In the genomic region with DNA sequence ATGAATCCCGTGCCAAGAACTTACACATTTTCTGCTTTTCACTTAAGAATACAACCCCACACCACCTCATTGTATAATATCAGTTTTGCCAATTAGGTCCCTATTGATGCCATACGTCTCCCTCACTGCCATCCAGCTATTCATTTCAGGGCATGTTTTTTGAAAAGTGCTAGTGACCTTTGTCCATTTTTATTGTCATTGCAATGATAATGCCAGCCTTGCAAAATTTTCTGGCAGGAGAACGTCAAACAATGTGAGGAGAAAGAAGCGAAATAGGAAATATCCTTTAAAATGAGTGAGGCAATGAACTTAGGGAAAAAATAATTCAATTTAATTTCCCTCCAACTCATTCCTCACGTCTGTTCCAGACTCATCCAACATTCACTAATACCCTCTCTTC, we compare ENCODE assay signal across 19 cellular contexts.
"Had no signal": no experiment of that assay in that cellular context is flagged by ENCODE, and none has a peak within 500 bp of the region (broad histone marks: within the 10 kb centered on the region; RNA-seq: fewer than 3 reads in every experiment).

No MANE protein-coding gene starts in this region.

- H3K27me3 ChIP-seq: esophagus muscularis mucosa, gastrocnemius medialis, heart right ventricle, stomach had no signal

- H3K36me3 Mint-ChIP-seq: type B pancreatic cell had no signal

- H3K4me3 ChIP-seq: esophagus muscularis mucosa, gastrocnemius medialis, heart right ventricle, left ventricle myocardium inferior, lung, psoas muscle, stomach had no signal

- FAIRE-seq: urothelium cell line had no signal

- H3K27ac Mint-ChIP-seq: effector memory CD8-positive, alpha-beta T cell; nephron progenitor cell; type B pancreatic cell had no signal

- H3K36me3 ChIP-seq: gastrocnemius medialis, stomach had no signal

- H3K27me3 Mint-ChIP-seq: effector memory CD8-positive, alpha-beta T cell; type B pancreatic cell had no signal

- ATAC-seq: effector memory CD8-positive, alpha-beta T cell; gastrocnemius medialis; heart right ventricle; psoas muscle; sciatic nerve had no signal

- H3K27ac ChIP-seq: epithelial cell of prostate, esophagus muscularis mucosa, gastrocnemius medialis, left ventricle myocardium inferior, parathyroid adenoma, psoas muscle, stomach had no signal

- H3K79me2 ChIP-seq: parathyroid adenoma had no signal

- H3K4me3 Mint-ChIP-seq: effector memory CD8-positive, alpha-beta T cell; nephron progenitor cell; type B pancreatic cell had no signal

- DNase-seq: effector memory CD8-positive, alpha-beta T cell; gastrocnemius medialis; heart right ventricle; islet precursor cell; left ventricle myocardium inferior; mesenchymal stem cell; midbrain; nephron progenitor cell; psoas muscle; stimulated activated CD4-positive, alpha-beta T cell treated with anti-CD3 and anti-CD28 coated beads, Interleukin-12 subunit alpha, Interleukin-12 subunit beta, amount 100 ng/mL, for 4 hours; stimulated activated naive CD4-positive, alpha-beta T cell; stomach had no signal

- H3K4me1 Mint-ChIP-seq: nephron progenitor cell had no signal

- H2AFZ ChIP-seq: parathyroid adenoma had no signal

- H3K9ac ChIP-seq: parathyroid adenoma had no signal

- H3K9me3 ChIP-seq: esophagus muscularis mucosa, gastrocnemius medialis, heart right ventricle, left ventricle myocardium inferior, psoas muscle, stomach had no signal

- H3K4me1 ChIP-seq: esophagus muscularis mucosa, gastrocnemius medialis, parathyroid adenoma, psoas muscle had no signal
